ENCODE assay signal across 31 cellular contexts in the genomic region with DNA sequence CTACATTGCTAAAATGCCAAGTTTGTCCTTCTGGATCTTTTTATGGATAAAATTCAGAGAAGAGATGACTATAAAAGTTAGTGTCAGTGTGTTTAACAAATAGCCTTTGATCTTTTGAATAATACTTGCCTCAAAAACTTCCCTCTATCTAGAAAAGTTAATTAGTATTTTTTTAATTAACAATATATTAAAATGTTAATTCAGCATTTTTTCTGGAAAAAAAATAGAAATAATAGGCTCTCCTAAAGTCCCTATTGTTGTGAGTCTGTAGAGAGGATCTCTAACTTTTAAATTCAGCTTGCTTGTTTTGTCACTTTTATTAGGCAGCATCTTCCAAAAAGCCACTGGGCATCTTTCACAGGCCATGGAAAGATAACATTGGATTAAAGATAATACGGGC.
"Had no signal": no experiment of that assay in that cellular context is flagged by ENCODE, and none has a peak within 500 bp of the region (broad histone marks: within the 10 kb centered on the region; RNA-seq: fewer than 3 reads in every experiment).

No MANE protein-coding gene starts in this region.

- FAIRE-seq: astrocyte had no signal

- H3K4me3 ChIP-seq: adrenal gland, body of pancreas, breast epithelium had no signal

- H3K4me1 ChIP-seq: adrenal gland, body of pancreas, breast epithelium had no signal

- DNase-seq: activated B cell treated with CpG ODN at 0.5 μM for 24 hours; activated CD4-positive, alpha-beta memory T cell treated with anti-CD3 and anti-CD28 coated beads for 36 hours; activated CD4-positive, alpha-beta T cell treated with anti-CD3 and anti-CD28 coated beads for 4 hours; activated CD4-positive, alpha-beta T cell treated with anti-CD3 and anti-CD28 coated beads, Interleukin-2, amount 10 ng/mL, durations not matched to agents 24 days and 14 days; activated CD4-positive, alpha-beta T cell treated with anti-CD3 and anti-CD28 coated beads, Interleukin-2, amount 50 U/mL, for 1 hour; activated CD4-positive, alpha-beta T cell treated with anti-CD3 and anti-CD28 coated beads, Interleukin-2, amount 50 U/mL, for 4 hours; activated CD4-positive, CD25-positive, alpha-beta regulatory T cell treated with anti-CD3 and anti-CD28 coated beads, Interleukin-2, amount 50 U/mL, for 72 hours; activated CD8-positive, alpha-beta memory T cell treated with anti-CD3 and anti-CD28 coated beads, Interleukin-2, amount 50 U/mL, for 4 hours; activated CD8-positive, alpha-beta T cell treated with anti-CD3 and anti-CD28 coated beads for 36 hours; activated effector memory CD4-positive, alpha-beta T cell treated with anti-CD3 and anti-CD28 coated beads, Interleukin-2, amount 50 U/mL, for 16 hours; activated gamma-delta T cell treated with Interleukin-2 at 50 U/mL for 16 hours; activated naive CD4-positive, alpha-beta T cell; activated naive CD4-positive, alpha-beta T cell treated with anti-CD3 and anti-CD28 coated beads for 36 hours; activated naive CD4-positive, alpha-beta T cell treated with anti-CD3 and anti-CD28 coated beads, Interleukin-2, amount 50 U/mL, for 16 hours; activated naive CD8-positive, alpha-beta T cell treated with anti-CD3 and anti-CD28 coated beads for 36 hours; activated T-cell treated with anti-CD3 and anti-CD28 coated beads for 4 hours; activated T-cell treated with anti-CD3 and anti-CD28 coated beads, Interleukin-2, amount 50 U/mL, for 1 hour; activated T-cell treated with anti-CD3 and anti-CD28 coated beads, Interleukin-2, amount 50 U/mL, for 4 hours; activated T-cell treated with anti-CD3 and anti-CD28 coated beads, Interleukin-2, amount 50 U/mL, for 72 hours; adrenal gland; amniotic stem cell; aorta; body of pancreas; brain microvascular endothelial cell; central memory CD4-positive, alpha-beta T cell; T-helper 1 cell; T-helper 2 cell; T-helper 9 cell had no signal

- H3K36me3 ChIP-seq: adrenal gland, brain microvascular endothelial cell, breast epithelium had no signal

- H3K27ac ChIP-seq: adrenal gland, body of pancreas, brain microvascular endothelial cell, breast epithelium had no signal

- H3K27me3 ChIP-seq: adrenal gland, body of pancreas, brain microvascular endothelial cell, breast epithelium had no signal

- H3K9me3 ChIP-seq: adrenal gland, body of pancreas, breast epithelium had no signal

- ATAC-seq: activated CD8-positive, alpha-beta T cell treated with anti-CD3 and anti-CD28 coated beads for 36 hours; activated T-cell treated with anti-CD3 and anti-CD28 coated beads, Interleukin-2, amount 50 U/mL, for 4 hours; activated T-helper 17 cell treated with anti-CD3 and anti-CD28 coated beads, Interleukin-2, amount 50 U/mL, for 72 hours; body of pancreas had no signal
